ENCODE assay signal across 9 cellular contexts in genomic region chr4:153522800-153523089, GRCh38. TPM values are rescaled to one million over a fixed set of nuclear protein-coding genes. Genes with fewer than 3 reads are reported as not detected.
A peak's percentile ranks its signal among the peaks of the same experiment; 100 is the strongest.
DNase-seq lines count a peak whose midpoint lies in the region; ATAC-seq and TF ChIP-seq lines count a peak whose summit lies in the region.
"Had no signal": no experiment of that assay in that cellular context is flagged by ENCODE, and none has a peak within 500 bp of the region (broad histone marks: within the 10 kb centered on the region; RNA-seq: fewer than 3 reads in every experiment).

No MANE protein-coding gene starts in this region.

- WGBS in SK-N-SH (ENCODE audit: low lambda C conversion rate), result 76% methylated on average over 1 of the region's 1 CpG

- H3K9me3 Mint-ChIP-seq in T-helper 1 cell treated with Interleukin-12 subunit alpha and Interleukin-12 subunit beta and Interleukin-4 antibody, amounts not matched to agents 30 μg/mL and 1 μg/mL, for 36 hours, result no peaks in the 10 kb centered on the region
- H3K9me3 Mint-ChIP-seq in natural killer cell, result no peaks in the 10 kb centered on the region

- POLR2A ChIA-PET in SK-N-SH (lab: Yijun Ruan, JAX), result no interaction called here

- no peak overlapping the region for H3K9ac ChIP-seq in SK-N-SH
- H3K9ac ChIP-seq: parathyroid adenoma had no signal

- H3K4me2 ChIP-seq in SK-N-SH, result no peak overlapping the region

- H3K9me3 ChIP-seq in SK-N-SH, result no peaks in the 10 kb centered on the region

- ATAC-seq in GM18498 (IDR thresholded peaks at IDR 0.05; ENCODE audit: unreplicated experiment) (peak; percentile 42), HG02610 (IDR thresholded peaks at IDR 0.05; ENCODE audit: unreplicated experiment) (peak; percentile 72), natural killer cell (peak; percentile 66 to 76 (median 69))

- intact Hi-C loops in natural killer cell (cut with micrococcal nuclease), result loop anchor here (1.0 to 5.0 kb wide), 4 partner anchors 26 to 85 kb away; no protein-coding TSS in a partner anchor

- CTCF ChIA-PET in SK-N-SH (lab: Yijun Ruan, JAX), result no interaction called here

- no peak overlapping the region for H2AFZ ChIP-seq in SK-N-SH (ENCODE audit: low read depth)
- H2AFZ ChIP-seq: parathyroid adenoma had no signal

- H4K20me1 ChIP-seq in SK-N-SH (ENCODE audit: insufficient read depth), result no peaks in the 10 kb centered on the region

- DNase-seq in natural killer cell, result peak; percentile 35
- no peak for DNase-seq in 8988T
- no peak for DNase-seq in SK-N-SH
- no peak for DNase-seq in GM19240 (ENCODE audit: insufficient read length, low spot score)
- no peak for DNase-seq in NCI-H1417 (lab: John Stamatoyannopoulos, UW)

- no peak overlapping the region for H3K27ac ChIP-seq in SK-N-SH (ENCODE audit: low read depth in 2 of 2, low read length in 1 of 2)
- H3K27ac ChIP-seq: parathyroid adenoma had no signal

- no peaks in the 10 kb centered on the region for H3K27me3 ChIP-seq in SK-N-SH (ENCODE audit: insufficient read depth)

- H3K36me3 ChIP-seq in SK-N-SH (replicated peaks in 1 of 2; ENCODE audit: control insufficient read depth in 1 of 2, insufficient read depth in 2 of 2, low read length in 1 of 2), result no peaks in the 10 kb centered on the region

- TF ChIP-seq RAD21 in SK-N-SH (IDR thresholded peaks at IDR 0.05; ENCODE audit: low read length), result no peak

- H3K4me3 ChIP-seq in SK-N-SH (ENCODE audit: low read depth in 2 of 2, low read length in 1 of 2), result no peak overlapping the region

- peak overlapping the region; percentile 80 for H3K27ac Mint-ChIP-seq in T-helper 1 cell treated with Interleukin-12 subunit alpha and Interleukin-12 subunit beta and Interleukin-4 antibody, amounts not matched to agents 30 μg/mL and 1 μg/mL, for 36 hours
- H3K27ac Mint-ChIP-seq in natural killer cell, result peak overlapping the region; percentile 90 to 92

- peaks cover 82% of the 10 kb centered on the region for H3K4me1 Mint-ChIP-seq in T-helper 1 cell treated with Interleukin-12 subunit alpha and Interleukin-12 subunit beta and Interleukin-4 antibody, amounts not matched to agents 30 μg/mL and 1 μg/mL, for 36 hours (ENCODE audit: low read depth)
- H3K4me1 Mint-ChIP-seq in natural killer cell, result peaks cover 100% of the 10 kb centered on the region in 2 donors

- peaks cover 9% of the 10 kb centered on the region for H3K36me3 Mint-ChIP-seq in T-helper 1 cell treated with Interleukin-12 subunit alpha and Interleukin-12 subunit beta and Interleukin-4 antibody, amounts not matched to agents 30 μg/mL and 1 μg/mL, for 36 hours (ENCODE audit: low read depth)
- no peaks in the 10 kb centered on the region for H3K36me3 Mint-ChIP-seq in natural killer cell

- no peaks in the 10 kb centered on the region; a peak in 2 of 4 replicates for H3K4me1 ChIP-seq in SK-N-SH (ENCODE audit: control insufficient read depth in 1 of 2, insufficient read depth in 2 of 2, low read depth in 1 of 2, low read length in 1 of 2)
- H3K4me1 ChIP-seq: parathyroid adenoma had no signal

- H3K9me2 ChIP-seq in SK-N-SH, result no peaks in the 10 kb centered on the region

- TF ChIP-seq CTCF in natural killer cell (IDR thresholded peaks at IDR 0.05) (no peak), SK-N-SH (IDR thresholded peaks at IDR 0.05) (no peak)

- H3K4me3 Mint-ChIP-seq in T-helper 1 cell treated with Interleukin-12 subunit alpha and Interleukin-12 subunit beta and Interleukin-4 antibody, amounts not matched to agents 30 μg/mL and 1 μg/mL, for 36 hours, result peak overlapping the region; percentile 64
- H3K4me3 Mint-ChIP-seq in natural killer cell, result peak overlapping the region; percentile 87

- H3K79me2 ChIP-seq in SK-N-SH (ENCODE audit: insufficient read depth), result peaks cover 5% of the 10 kb centered on the region; the same call in 1 of the 2 replicates
- H3K79me2 ChIP-seq: parathyroid adenoma had no signal

- H3K27me3 Mint-ChIP-seq in T-helper 1 cell treated with Interleukin-12 subunit alpha and Interleukin-12 subunit beta and Interleukin-4 antibody, amounts not matched to agents 30 μg/mL and 1 μg/mL, for 36 hours (ENCODE audit: low read depth), result no peaks in the 10 kb centered on the region
- no peaks in the 10 kb centered on the region for H3K27me3 Mint-ChIP-seq in natural killer cell (ENCODE audit: low read depth in 2 of 2)

- H3F3A ChIP-seq in SK-N-SH (replicated peaks; ENCODE audit: insufficient read depth), result no peaks in the 10 kb centered on the region

- no peak for TF ChIP-seq EP300 in SK-N-SH (IDR thresholded peaks at IDR 0.05; ENCODE audit: borderline replicate concordance in 1 of 2, low read depth in 1 of 2, low read length in 1 of 2)

TF ChIP-seq in SK-N-SH, 30 proteins besides CTCF, POLR2A, EP300 and RAD21 (continues in another document):
- TF ChIP-seq YY1 (IDR thresholded peaks at IDR 0.05; ENCODE audit: low read depth) (no peak), GABPA (IDR thresholded peaks at IDR 0.05; ENCODE audit: low read depth) (no peak), MXI1 (IDR thresholded peaks at IDR 0.05; ENCODE audit: low read depth, low read length) (no peak), TAF1 (IDR thresholded peaks at IDR 0.05; ENCODE audit: borderline replicate concordance, low read depth, low read length) (no peak), EZH2phosphoT487 (IDR thresholded peaks at IDR 0.05; ENCODE audit: borderline replicate concordance, low read depth) (no peak), JUND (IDR thresholded peaks at IDR 0.05) (no peak), TCF12 (IDR thresholded peaks at IDR 0.05) (no peak), RXRA (IDR thresholded peaks at IDR 0.05; ENCODE audit: borderline replicate concordance, low read depth) (no peak), FOXM1 (IDR thresholded peaks at IDR 0.05; ENCODE audit: low read depth) (no peak), MAX (IDR thresholded peaks at IDR 0.05; ENCODE audit: low read depth) (no peak), MEF2A (IDR thresholded peaks at IDR 0.05; ENCODE audit: borderline replicate concordance, low read depth) (no peak), CHD2 (IDR thresholded peaks at IDR 0.05; ENCODE audit: low read length, partially characterized antibody) (no peak), RFX5 (IDR thresholded peaks at IDR 0.05; ENCODE audit: low read length) (no peak), FOXJ3 (CRISPR knock-in tag; IDR thresholded peaks at IDR 0.05) (no peak)
- TF ChIP-seq, protein P1, sequence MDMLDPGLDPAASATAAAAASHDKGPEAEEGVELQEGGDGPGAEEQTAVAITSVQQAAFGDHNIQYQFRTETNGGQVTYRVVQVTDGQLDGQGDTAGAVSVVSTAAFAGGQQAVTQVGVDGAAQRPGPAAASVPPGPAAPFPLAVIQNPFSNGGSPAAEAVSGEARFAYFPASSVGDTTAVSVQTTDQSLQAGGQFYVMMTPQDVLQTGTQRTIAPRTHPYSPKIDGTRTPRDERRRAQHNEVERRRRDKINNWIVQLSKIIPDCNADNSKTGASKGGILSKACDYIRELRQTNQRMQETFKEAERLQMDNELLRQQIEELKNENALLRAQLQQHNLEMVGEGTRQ (IDR thresholded peaks at IDR 0.05; ENCODE audit: borderline replicate concordance, low read depth, low read length), result no peak
- TF ChIP-seq, protein P2, sequence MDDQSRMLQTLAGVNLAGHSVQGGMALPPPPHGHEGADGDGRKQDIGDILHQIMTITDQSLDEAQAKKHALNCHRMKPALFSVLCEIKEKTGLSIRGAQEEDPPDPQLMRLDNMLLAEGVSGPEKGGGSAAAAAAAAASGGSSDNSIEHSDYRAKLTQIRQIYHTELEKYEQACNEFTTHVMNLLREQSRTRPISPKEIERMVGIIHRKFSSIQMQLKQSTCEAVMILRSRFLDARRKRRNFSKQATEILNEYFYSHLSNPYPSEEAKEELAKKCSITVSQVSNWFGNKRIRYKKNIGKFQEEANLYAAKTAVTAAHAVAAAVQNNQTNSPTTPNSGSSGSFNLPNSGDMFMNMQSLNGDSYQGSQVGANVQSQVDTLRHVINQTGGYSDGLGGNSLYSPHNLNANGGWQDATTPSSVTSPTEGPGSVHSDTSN (IDR thresholded peaks at IDR 0.05), result no peak
- TF ChIP-seq, protein P3, sequence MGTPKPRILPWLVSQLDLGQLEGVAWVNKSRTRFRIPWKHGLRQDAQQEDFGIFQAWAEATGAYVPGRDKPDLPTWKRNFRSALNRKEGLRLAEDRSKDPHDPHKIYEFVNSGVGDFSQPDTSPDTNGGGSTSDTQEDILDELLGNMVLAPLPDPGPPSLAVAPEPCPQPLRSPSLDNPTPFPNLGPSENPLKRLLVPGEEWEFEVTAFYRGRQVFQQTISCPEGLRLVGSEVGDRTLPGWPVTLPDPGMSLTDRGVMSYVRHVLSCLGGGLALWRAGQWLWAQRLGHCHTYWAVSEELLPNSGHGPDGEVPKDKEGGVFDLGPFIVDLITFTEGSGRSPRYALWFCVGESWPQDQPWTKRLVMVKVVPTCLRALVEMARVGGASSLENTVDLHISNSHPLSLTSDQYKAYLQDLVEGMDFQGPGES (IDR thresholded peaks at IDR 0.05; ENCODE audit: low read depth, low read length), result no peak
- TF ChIP-seq, protein P4, sequence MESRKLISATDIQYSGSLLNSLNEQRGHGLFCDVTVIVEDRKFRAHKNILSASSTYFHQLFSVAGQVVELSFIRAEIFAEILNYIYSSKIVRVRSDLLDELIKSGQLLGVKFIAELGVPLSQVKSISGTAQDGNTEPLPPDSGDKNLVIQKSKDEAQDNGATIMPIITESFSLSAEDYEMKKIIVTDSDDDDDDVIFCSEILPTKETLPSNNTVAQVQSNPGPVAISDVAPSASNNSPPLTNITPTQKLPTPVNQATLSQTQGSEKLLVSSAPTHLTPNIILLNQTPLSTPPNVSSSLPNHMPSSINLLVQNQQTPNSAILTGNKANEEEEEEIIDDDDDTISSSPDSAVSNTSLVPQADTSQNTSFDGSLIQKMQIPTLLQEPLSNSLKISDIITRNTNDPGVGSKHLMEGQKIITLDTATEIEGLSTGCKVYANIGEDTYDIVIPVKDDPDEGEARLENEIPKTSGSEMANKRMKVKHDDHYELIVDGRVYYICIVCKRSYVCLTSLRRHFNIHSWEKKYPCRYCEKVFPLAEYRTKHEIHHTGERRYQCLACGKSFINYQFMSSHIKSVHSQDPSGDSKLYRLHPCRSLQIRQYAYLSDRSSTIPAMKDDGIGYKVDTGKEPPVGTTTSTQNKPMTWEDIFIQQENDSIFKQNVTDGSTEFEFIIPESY (IDR thresholded peaks at IDR 0.05; ENCODE audit: borderline replicate concordance, low read depth), result no peak

RNA-seq across cellular contexts. Expression of gene TMEM131L, which starts 56.6 kb away (rescaled TPM):
- total RNA-seq in natural killer cell, result 100 to 1,000 TPM in 1 of 3 donors, 10 to 100 TPM in 2; 67.8 to 105 (median 71.1) TPM
- polyA plus RNA-seq in SK-N-SH (2012; rRNA removed), result 6.2 and 6.8 TPM in 2 replicates
- 4.6 and 4.9 TPM in 2 replicates for polyA plus RNA-seq in SK-N-SH (2012; cell fraction: cytosol; rRNA removed)
- polyA plus RNA-seq in SK-N-SH (2012; cell fraction: nucleus; rRNA removed), result 15.8 and 17.0 TPM in 2 replicates
